Comparison of ENCODE assay signal across 24 cellular contexts in the genomic region with DNA sequence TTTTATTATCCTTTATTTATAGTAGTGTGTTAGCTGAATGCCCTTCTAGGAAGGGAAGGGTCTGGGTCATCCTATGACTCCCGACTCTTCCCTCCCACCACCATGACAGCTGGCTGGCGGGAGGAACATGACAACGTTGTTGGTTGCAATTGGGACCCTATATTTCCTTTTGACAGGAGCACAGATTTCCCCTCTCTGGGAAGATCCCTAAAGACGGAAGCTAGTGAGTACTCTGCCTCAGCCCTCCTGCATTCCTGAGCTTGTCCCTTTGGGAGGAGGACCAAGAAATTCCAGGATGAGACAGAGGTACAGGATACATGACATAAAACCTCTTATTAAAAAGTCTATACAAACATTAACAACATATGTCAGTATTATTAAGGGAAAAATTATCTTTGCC.
"Had no signal": no experiment of that assay in that cellular context is flagged by ENCODE, and none has a peak within 500 bp of the region (broad histone marks: within the 10 kb centered on the region; RNA-seq: fewer than 3 reads in every experiment).

No MANE protein-coding gene starts in this region.

- ATAC-seq: activated CD8-positive, alpha-beta T cell treated with anti-CD3 and anti-CD28 coated beads, Interleukin-2, amount 10 ng/mL, durations not matched to agents 7 days and 5 days; activated naive CD8-positive, alpha-beta T cell treated with anti-CD3 and anti-CD28 coated beads, Interleukin-2, amount 50 U/mL, for 24 hours; gastrocnemius medialis; left lung; naive thymus-derived CD4-positive, alpha-beta T cell; right lobe of liver; stimulated activated naive CD8-positive, alpha-beta T cell treated with anti-CD3 and anti-CD28 coated beads, Interleukin-15, amount 100 ng/mL, for 72 hours had no signal

- H3K9me3 ChIP-seq: esophagus squamous epithelium, gastrocnemius medialis, left lung, neutrophil, right lobe of liver, tibial artery had no signal

- H3K36me3 ChIP-seq: esophagus squamous epithelium, gastrocnemius medialis, left lung, neutrophil, right lobe of liver, tibial artery, WERI-Rb-1 had no signal

- H3K27me3 ChIP-seq: esophagus squamous epithelium, gastrocnemius medialis, left lung, neutrophil, right lobe of liver, tibial artery had no signal

- H3K27ac ChIP-seq: coronary artery, esophagus squamous epithelium, gastrocnemius medialis, left lung, neutrophil, parathyroid adenoma, right lobe of liver, skin epidermis, tibial artery, WERI-Rb-1 had no signal

- H3K4me3 ChIP-seq: coronary artery, esophagus squamous epithelium, gastrocnemius medialis, left lung, lung, right lobe of liver, skin epidermis, tibial artery had no signal

- H3K9ac ChIP-seq: parathyroid adenoma had no signal

- H3K4me1 ChIP-seq: esophagus squamous epithelium, gastrocnemius medialis, left lung, parathyroid adenoma, right lobe of liver, tibial artery had no signal

- H2AFZ ChIP-seq: parathyroid adenoma had no signal

- DNase-seq: activated CD4-positive, alpha-beta T cell treated with anti-CD3 and anti-CD28 coated beads for 1 hour; activated CD4-positive, alpha-beta T cell treated with anti-CD3 and anti-CD28 coated beads, Interleukin-2, amount 50 U/mL, for 1 hour; activated CD8-positive, alpha-beta T cell treated with anti-CD3 and anti-CD28 coated beads, Interleukin-2, amount 10 ng/mL, durations not matched to agents 7 days and 5 days; activated gamma-delta T cell; activated naive CD4-positive, alpha-beta T cell treated with anti-CD3 and anti-CD28 coated beads, Interleukin-2, amount 50 U/mL, for 16 hours; activated naive CD8-positive, alpha-beta T cell treated with anti-CD3 and anti-CD28 coated beads, Interleukin-2, amount 50 U/mL, for 24 hours; cerebellar nuclear complex; esophagus squamous epithelium; gastrocnemius medialis; head of caudate nucleus; hypothalamus; kidney; left lung; naive thymus-derived CD4-positive, alpha-beta T cell; right lobe of liver; stimulated activated CD4-positive, alpha-beta T cell treated with anti-CD3 and anti-CD28 coated beads, Interleukin-1b, Interleukin-23, amount 100 ng/mL, for 48 hours; stimulated activated naive CD8-positive, alpha-beta T cell treated with anti-CD3 and anti-CD28 coated beads, Interleukin-15, amount 100 ng/mL, for 72 hours; tibial artery; WERI-Rb-1 had no signal
